Comparison of ENCODE assay signal across 8 cellular contexts in the genomic region with DNA sequence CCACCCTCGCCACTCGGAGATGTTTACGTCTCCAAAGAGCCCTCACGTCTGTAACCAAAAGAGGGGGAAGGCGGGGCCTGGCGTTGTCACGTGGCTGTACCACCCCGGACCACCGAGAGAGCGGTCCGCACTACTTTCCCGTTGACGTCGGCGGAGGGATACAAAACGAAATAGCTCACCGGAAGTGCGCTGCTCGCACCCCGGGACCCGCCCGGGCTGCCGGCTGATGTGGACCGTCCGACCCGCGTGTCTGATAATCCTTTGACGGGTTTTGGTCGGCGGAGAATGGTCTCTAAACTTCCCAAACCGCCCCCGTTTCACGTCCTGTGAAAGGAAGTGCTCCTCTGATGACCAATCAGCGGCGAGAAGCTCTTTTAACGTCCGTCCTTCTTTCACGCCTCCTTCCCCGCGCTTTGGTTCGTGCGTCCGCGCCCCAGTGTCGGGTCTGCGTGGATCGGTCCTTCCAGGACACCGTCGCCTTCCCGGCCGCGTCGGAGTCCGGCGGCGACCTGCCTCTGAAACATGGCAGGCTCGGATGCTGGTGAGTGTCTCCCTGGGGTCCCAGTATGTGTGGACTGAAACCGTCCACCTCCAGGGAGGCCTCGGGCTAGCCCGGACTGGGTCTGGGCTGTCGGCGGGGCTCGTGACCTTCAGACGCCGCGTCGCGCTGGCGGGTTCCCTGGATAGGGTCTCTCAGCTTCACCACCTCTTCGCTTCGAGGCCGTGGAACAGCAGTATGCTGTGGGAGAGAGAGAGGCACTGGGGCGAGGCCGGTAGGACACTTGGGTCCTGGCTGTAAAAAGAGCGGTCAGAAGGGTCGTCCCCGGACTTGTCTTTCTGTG. TPM values are rescaled to one million over a fixed set of nuclear protein-coding genes. Genes with fewer than 3 reads are reported as not detected.
A peak's percentile ranks its signal among the peaks of the same experiment; 100 is the strongest.
DNase-seq lines count a peak whose midpoint lies in the region; ATAC-seq and TF ChIP-seq lines count a peak whose summit lies in the region.

A gene with protein sequence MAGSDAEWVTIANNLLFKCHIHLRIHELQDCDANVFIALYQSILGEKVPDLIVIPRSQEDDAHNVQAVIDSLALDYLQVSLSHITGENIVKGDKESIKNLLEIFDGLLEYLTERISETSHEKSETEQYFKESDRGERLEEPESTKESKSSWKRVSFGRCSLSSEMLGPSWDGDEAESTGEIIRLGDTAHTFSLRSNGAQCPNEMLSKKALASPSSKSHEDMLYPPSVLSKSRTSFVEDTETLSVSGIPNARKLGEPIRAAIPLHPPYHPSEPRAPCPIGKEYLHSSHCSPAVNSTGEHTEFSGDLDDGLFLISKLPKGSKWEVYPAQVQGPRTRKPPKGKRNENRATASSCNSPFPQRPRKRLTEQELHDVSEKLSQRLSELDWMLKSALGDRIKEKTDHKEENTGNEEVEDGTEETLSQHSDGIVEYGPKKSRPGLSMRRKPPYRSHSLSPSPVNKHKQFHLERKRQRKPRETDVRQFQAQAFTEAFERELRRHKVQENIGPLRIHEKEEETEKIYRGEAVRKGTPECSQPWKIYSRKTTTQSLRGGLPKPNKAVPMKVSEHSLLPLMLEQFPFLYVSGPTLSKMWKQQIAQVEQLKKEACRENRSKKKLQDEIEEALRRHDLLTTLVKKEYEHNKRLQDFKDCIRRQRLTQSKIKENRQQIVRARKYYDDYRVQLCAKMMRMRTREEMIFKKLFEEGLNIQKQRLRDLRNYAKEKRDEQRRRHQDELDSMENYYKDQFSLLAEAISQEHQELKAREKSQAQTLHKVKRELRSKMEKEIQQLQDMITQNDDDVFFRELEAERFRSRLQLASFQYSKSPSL (plus strand): TSS at position 402 of the 842 bp plus-strand sequence. CDS start 121 bp downstream, at position 523.

- CTCF ChIA-PET in BJ (lab: Yijun Ruan, JAX): interaction anchor here (1.1 to 7.5 kb wide), 5 partner anchors 14 to 87 kb away, joined by 3 to 33 read pairs (median 10); no protein-coding TSS in a partner anchor

- ATAC-seq in HG03457 (IDR thresholded peaks at IDR 0.05; ENCODE audit: unreplicated experiment): peak; percentile 44

- H3K9ac ChIP-seq in liver (ENCODE audit: low read depth in 1 of 2, low read length in 2 of 2): peak within 1 kb of the TSS; percentile 99

- peak within 1 kb of the TSS; percentile 99 to 100 for H3K27ac ChIP-seq in coronary artery
- peak within 1 kb of the TSS; percentile 98 to 100 for H3K27ac ChIP-seq in liver (ENCODE audit: low read depth in 1 of 2, low read length in 2 of 2)

- peaks cover 66% of the 10 kb centered on the region for H3K36me3 Mint-ChIP-seq in activated CD4-positive, alpha-beta T cell treated with anti-CD3 and anti-CD28 coated beads, Interleukin-2, amount 10 ng/mL, durations not matched to agents 24 days and 14 days (ENCODE audit: low read depth)

- H3K4me1 ChIP-seq in liver (ENCODE audit: control insufficient read depth in 4 of 4, insufficient read depth in 4 of 4, low read length in 3 of 4): peaks cover 3 to 38% (median 25%) of the 10 kb centered on the region in 4 donors

- TF ChIP-seq CTCF in BJ (IDR thresholded peaks at IDR 0.05; ENCODE audit: insufficient read depth, low read depth, low read length): no peak
- no peak for TF ChIP-seq CTCF in coronary artery (IDR thresholded peaks at IDR 0.05)
- TF ChIP-seq CTCF in liver (IDR thresholded peaks at IDR 0.05; ENCODE audit: low read depth, low read length, missing input control): no peak

- H3K9me3 Mint-ChIP-seq in activated CD4-positive, alpha-beta T cell treated with anti-CD3 and anti-CD28 coated beads, Interleukin-2, amount 10 ng/mL, durations not matched to agents 24 days and 14 days: no peaks in the 10 kb centered on the region

- peaks cover 40% of the 10 kb centered on the region for H3K4me1 Mint-ChIP-seq in activated CD4-positive, alpha-beta T cell treated with anti-CD3 and anti-CD28 coated beads, Interleukin-2, amount 10 ng/mL, durations not matched to agents 24 days and 14 days

- TF ChIP-seq RAD21 in liver (IDR thresholded peaks at IDR 0.05): no peak

- under 1% methylated on average over 77 of the region's 77 CpGs for WGBS in liver

- H3K9me3 ChIP-seq in liver (ENCODE audit: control insufficient read depth in 4 of 4, low read length in 3 of 4): no peaks in the 10 kb centered on the region

- peak within 1 kb of the TSS; percentile 99 for H3K4me3 Mint-ChIP-seq in activated CD4-positive, alpha-beta T cell treated with anti-CD3 and anti-CD28 coated beads, Interleukin-2, amount 10 ng/mL, durations not matched to agents 24 days and 14 days

- DNase-seq in BJ (ENCODE audit: low read depth) (peak; percentile 80), GM19240 (ENCODE audit: insufficient read length, low spot score) (peak; percentile 35), NCI-H526 treated with DMSO at 0.1 percent for 48 hours (lab: John Stamatoyannopoulos, UW) (peak; percentile 99), coronary artery (ENCODE audit: low spot score) (peak; percentile 97)
- DNase-seq in activated CD4-positive, alpha-beta T cell treated with anti-CD3 and anti-CD28 coated beads, Interleukin-2, amount 10 ng/mL, durations not matched to agents 24 days and 14 days: peak; percentile 98
- peak; percentile 93 for DNase-seq in stimulated activated CD4-positive, alpha-beta T cell treated with anti-CD3 and anti-CD28 coated beads, Interleukin-4, amount 100 ng/mL, for 1 hour

- peak within 1 kb of the TSS; percentile 99 for H3K4me3 ChIP-seq in BJ (ENCODE audit: low read depth, low read length)
- H3K4me3 ChIP-seq in coronary artery: peak within 1 kb of the TSS; percentile 90
- peak within 1 kb of the TSS; percentile 64 to 99 (median 99) for H3K4me3 ChIP-seq in liver (ENCODE audit: low read depth in 1 of 3, low read length in 3 of 3)

- intact Hi-C loops in activated CD4-positive, alpha-beta T cell treated with anti-CD3 and anti-CD28 coated beads, Interleukin-2, amount 10 ng/mL, durations not matched to agents 24 days and 14 days (cut with micrococcal nuclease): loop anchor here (1.0 to 10.0 kb wide), 10 partner anchors 9 to 733 kb away; a partner anchor contains a TSS

- H3K27me3 Mint-ChIP-seq in activated CD4-positive, alpha-beta T cell treated with anti-CD3 and anti-CD28 coated beads, Interleukin-2, amount 10 ng/mL, durations not matched to agents 24 days and 14 days: no peaks in the 10 kb centered on the region

- H3K27me3 ChIP-seq in BJ (ENCODE audit: control insufficient read depth, insufficient read depth, low read length) (no peaks in the 10 kb centered on the region), liver (ENCODE audit: control insufficient read depth in 4 of 4, insufficient read depth in 4 of 4, low read length in 3 of 4) (no peaks in the 10 kb centered on the region)

- POLR2A ChIA-PET in BJ (lab: Charles Lee): interaction anchor here (0.6 to 1.2 kb wide), 7 partner anchors 10 to 1142 kb away, joined by 3 to 9 read pairs (median 4); a partner anchor contains a TSS

- H3K27ac Mint-ChIP-seq in activated CD4-positive, alpha-beta T cell treated with anti-CD3 and anti-CD28 coated beads, Interleukin-2, amount 10 ng/mL, durations not matched to agents 24 days and 14 days: peak within 1 kb of the TSS; percentile 100

- H3K36me3 ChIP-seq in BJ (ENCODE audit: control insufficient read depth, insufficient read depth, low read length) (peaks cover 18% of the 10 kb centered on the region), liver (ENCODE audit: control insufficient read depth in 4 of 4, insufficient read depth in 3 of 4, low read depth in 1 of 4, low read length in 3 of 4) (peaks cover 7 to 49% (median 30%) of the 10 kb centered on the region in 4 donors)

TF ChIP-seq in liver, 16 proteins besides CTCF, POLR2A, EP300 and RAD21 (continues in another document):
- TF ChIP-seq, protein P1, sequence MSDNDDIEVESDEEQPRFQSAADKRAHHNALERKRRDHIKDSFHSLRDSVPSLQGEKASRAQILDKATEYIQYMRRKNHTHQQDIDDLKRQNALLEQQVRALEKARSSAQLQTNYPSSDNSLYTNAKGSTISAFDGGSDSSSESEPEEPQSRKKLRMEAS (IDR thresholded peaks at IDR 0.05): peak; percentile 87
- TF ChIP-seq SP1 (IDR thresholded peaks at IDR 0.05) (peak; percentile 78), GABPA (IDR thresholded peaks at IDR 0.05 in 1 of 2, conservative IDR thresholded peaks at IDR 0.05 in 1 of 2) (peak; percentile 67 to 87), HNF4A (conservative IDR thresholded peaks at IDR 0.05) (peak in 1 of 2 donors; percentile 32), FOXA1 (IDR thresholded peaks at IDR 0.05) (peak; percentile 31), YY1 (IDR thresholded peaks at IDR 0.05) (peak; percentile 77)
- TF ChIP-seq, protein P2, sequence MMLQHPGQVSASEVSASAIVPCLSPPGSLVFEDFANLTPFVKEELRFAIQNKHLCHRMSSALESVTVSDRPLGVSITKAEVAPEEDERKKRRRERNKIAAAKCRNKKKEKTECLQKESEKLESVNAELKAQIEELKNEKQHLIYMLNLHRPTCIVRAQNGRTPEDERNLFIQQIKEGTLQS (IDR thresholded peaks at IDR 0.05): no peak
- TF ChIP-seq, protein P3, sequence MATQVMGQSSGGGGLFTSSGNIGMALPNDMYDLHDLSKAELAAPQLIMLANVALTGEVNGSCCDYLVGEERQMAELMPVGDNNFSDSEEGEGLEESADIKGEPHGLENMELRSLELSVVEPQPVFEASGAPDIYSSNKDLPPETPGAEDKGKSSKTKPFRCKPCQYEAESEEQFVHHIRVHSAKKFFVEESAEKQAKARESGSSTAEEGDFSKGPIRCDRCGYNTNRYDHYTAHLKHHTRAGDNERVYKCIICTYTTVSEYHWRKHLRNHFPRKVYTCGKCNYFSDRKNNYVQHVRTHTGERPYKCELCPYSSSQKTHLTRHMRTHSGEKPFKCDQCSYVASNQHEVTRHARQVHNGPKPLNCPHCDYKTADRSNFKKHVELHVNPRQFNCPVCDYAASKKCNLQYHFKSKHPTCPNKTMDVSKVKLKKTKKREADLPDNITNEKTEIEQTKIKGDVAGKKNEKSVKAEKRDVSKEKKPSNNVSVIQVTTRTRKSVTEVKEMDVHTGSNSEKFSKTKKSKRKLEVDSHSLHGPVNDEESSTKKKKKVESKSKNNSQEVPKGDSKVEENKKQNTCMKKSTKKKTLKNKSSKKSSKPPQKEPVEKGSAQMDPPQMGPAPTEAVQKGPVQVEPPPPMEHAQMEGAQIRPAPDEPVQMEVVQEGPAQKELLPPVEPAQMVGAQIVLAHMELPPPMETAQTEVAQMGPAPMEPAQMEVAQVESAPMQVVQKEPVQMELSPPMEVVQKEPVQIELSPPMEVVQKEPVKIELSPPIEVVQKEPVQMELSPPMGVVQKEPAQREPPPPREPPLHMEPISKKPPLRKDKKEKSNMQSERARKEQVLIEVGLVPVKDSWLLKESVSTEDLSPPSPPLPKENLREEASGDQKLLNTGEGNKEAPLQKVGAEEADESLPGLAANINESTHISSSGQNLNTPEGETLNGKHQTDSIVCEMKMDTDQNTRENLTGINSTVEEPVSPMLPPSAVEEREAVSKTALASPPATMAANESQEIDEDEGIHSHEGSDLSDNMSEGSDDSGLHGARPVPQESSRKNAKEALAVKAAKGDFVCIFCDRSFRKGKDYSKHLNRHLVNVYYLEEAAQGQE (IDR thresholded peaks at IDR 0.05): no peak

RNA-seq across cellular contexts. Expression of the gene that starts here (rescaled TPM):
- polyA plus RNA-seq in BJ (2011; rRNA removed) (17.6 and 26.3 TPM in 2 replicates), liver (1 to 10 TPM; 5.3 to 8.1 TPM)
- polyA minus RNA-seq in BJ (2011; rRNA and poly(A)+ RNA removed): 9.5 and 9.8 TPM in 2 replicates
- total RNA-seq in activated CD4-positive, alpha-beta T cell treated with anti-CD3 and anti-CD28 coated beads, Interleukin-2, amount 10 ng/mL, durations not matched to agents 24 days and 14 days: 42.9 and 48.3 TPM in 2 replicates
- 10 to 100 TPM; 13.9 to 23.3 TPM for total RNA-seq in liver

Comparison
In these comparisons a context has a peak if more than half of its experiments do, and no peak if none do; other contexts are left out.
1. Peak in every context shown above with its lines: DNase-seq, ATAC-seq, H3K4me3 ChIP-seq and H3K27ac ChIP-seq.
2. DNase-seq: peak in every context shown above with its lines; median percentile 99 in NCI-H526 treated with DMSO at 0.1 percent for 48 hours; 98 in activated CD4-positive, alpha-beta T cell treated with anti-CD3 and anti-CD28 coated beads, Interleukin-2, amount 10 ng/mL, durations not matched to agents 24 days and 14 days; 97 in coronary artery; 93 in stimulated activated CD4-positive, alpha-beta T cell treated with anti-CD3 and anti-CD28 coated beads, Interleukin-4, amount 100 ng/mL, for 1 hour; 80 in BJ; 35 in GM19240.